Comparison of ENCODE assay signal across 1 cellular context in the genomic region with DNA sequence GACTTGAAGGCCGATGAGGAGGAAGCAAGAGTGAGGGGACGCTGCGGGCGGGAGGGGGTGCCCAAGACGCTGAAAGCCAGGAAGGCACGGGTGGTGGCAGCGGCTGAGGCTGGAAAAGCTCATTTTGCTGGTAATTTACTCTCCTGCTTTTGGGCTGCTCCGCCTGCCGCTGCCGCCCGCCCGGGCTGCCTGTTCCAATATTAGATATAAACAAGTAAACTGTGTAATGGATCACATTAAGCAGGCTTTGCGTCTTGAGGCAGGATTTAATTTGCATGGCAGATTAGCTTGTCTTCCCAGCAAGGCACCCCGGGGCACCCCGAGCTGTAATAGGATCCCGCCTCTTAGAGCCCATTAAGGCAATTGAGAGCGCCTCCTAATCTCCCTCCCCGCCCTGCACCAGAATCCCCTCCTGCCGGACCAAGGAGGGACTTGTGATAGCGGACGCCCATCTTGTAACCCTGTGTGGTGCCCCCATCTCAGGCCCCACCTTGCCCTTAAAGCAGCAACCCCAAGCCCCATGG.
TF ChIP-seq lines count a peak whose summit lies in the region.

No MANE protein-coding gene starts in this region.

TF ChIP-seq in WTC11, 78 proteins besides CTCF, POLR2A, EP300 and RAD21 (continued from another document):
- TF ChIP-seq, protein P1, sequence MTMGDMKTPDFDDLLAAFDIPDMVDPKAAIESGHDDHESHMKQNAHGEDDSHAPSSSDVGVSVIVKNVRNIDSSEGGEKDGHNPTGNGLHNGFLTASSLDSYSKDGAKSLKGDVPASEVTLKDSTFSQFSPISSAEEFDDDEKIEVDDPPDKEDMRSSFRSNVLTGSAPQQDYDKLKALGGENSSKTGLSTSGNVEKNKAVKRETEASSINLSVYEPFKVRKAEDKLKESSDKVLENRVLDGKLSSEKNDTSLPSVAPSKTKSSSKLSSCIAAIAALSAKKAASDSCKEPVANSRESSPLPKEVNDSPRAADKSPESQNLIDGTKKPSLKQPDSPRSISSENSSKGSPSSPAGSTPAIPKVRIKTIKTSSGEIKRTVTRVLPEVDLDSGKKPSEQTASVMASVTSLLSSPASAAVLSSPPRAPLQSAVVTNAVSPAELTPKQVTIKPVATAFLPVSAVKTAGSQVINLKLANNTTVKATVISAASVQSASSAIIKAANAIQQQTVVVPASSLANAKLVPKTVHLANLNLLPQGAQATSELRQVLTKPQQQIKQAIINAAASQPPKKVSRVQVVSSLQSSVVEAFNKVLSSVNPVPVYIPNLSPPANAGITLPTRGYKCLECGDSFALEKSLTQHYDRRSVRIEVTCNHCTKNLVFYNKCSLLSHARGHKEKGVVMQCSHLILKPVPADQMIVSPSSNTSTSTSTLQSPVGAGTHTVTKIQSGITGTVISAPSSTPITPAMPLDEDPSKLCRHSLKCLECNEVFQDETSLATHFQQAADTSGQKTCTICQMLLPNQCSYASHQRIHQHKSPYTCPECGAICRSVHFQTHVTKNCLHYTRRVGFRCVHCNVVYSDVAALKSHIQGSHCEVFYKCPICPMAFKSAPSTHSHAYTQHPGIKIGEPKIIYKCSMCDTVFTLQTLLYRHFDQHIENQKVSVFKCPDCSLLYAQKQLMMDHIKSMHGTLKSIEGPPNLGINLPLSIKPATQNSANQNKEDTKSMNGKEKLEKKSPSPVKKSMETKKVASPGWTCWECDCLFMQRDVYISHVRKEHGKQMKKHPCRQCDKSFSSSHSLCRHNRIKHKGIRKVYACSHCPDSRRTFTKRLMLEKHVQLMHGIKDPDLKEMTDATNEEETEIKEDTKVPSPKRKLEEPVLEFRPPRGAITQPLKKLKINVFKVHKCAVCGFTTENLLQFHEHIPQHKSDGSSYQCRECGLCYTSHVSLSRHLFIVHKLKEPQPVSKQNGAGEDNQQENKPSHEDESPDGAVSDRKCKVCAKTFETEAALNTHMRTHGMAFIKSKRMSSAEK (CRISPR knock-in tag; IDR thresholded peaks at IDR 0.05; ENCODE audit: borderline replicate concordance), result no peak
- TF ChIP-seq CREB1 (CRISPR knock-in tag; IDR thresholded peaks at IDR 0.05) (no peak), CREM (CRISPR knock-in tag; IDR thresholded peaks at IDR 0.05) (no peak), AR (CRISPR knock-in tag; IDR thresholded peaks at IDR 0.05) (no peak), ZNF396 (CRISPR knock-in tag; IDR thresholded peaks at IDR 0.05; ENCODE audit: borderline replicate concordance) (no peak), KAT7 (CRISPR knock-in tag; IDR thresholded peaks at IDR 0.05; ENCODE audit: borderline replicate concordance) (no peak), MXD4 (CRISPR knock-in tag; IDR thresholded peaks at IDR 0.05; ENCODE audit: borderline replicate concordance) (no peak), ZNF423 (CRISPR knock-in tag; IDR thresholded peaks at IDR 0.05) (no peak), ESRRA (CRISPR knock-in tag; IDR thresholded peaks at IDR 0.05; ENCODE audit: borderline replicate concordance) (no peak), ATF1 (CRISPR knock-in tag; IDR thresholded peaks at IDR 0.05) (no peak)
TF ChIP-seq in WTC11: peak in this region for 0.
